In genomic region chr6:39228992-39229767, GRCh38 we compare ENCODE assay signal across 8 cellular contexts. TPM values are rescaled to one million over a fixed set of nuclear protein-coding genes. Genes with fewer than 3 reads are reported as not detected.
DNase-seq lines count a peak whose midpoint lies in the region; ATAC-seq and TF ChIP-seq lines count a peak whose summit lies in the region.

Gene KCNK5 (minus strand): TSS chr6:39229475. CDS start chr6:39229111, 364 bp downstream.

- H3K4me3 Mint-ChIP-seq in progenitor cell of endocrine pancreas (ENCODE audit: low read depth): peak within 1 kb of the TSS; percentile 69

- H3K4me3 ChIP-seq in AG09309 (ENCODE audit: control insufficient read depth, low read depth, low read length) (peak within 1 kb of the TSS; percentile 22), heart left ventricle (peak within 1 kb of the TSS in 11 of 12 donors; percentile 31 to 61 (median 46)), upper lobe of right lung (peak within 1 kb of the TSS; percentile 64)

- H3K27me3 Mint-ChIP-seq in progenitor cell of endocrine pancreas: peaks cover 58% of the 10 kb centered on the region

- DNase-seq in AG09309 (ENCODE audit: low read depth) (no peak), HUDEP-2 (lab: John Stamatoyannopoulos, UW; ENCODE audit: unreplicated experiment in 76 of 76) (peak in 73 of 76 experiments; percentile 51 to 96 (median 89)), RWPE1 (ENCODE audit: low spot score) (peak; percentile 87), heart left ventricle (peak; percentile 29 to 89 (median 69)), progenitor cell of endocrine pancreas (ENCODE audit: low spot score, unreplicated experiment) (peak; percentile 68), upper lobe of right lung (peak; percentile 94)
- DNase-seq in activated naive CD4-positive, alpha-beta T cell treated with Interleukin-2 at 50 U/mL for 16 hours: peak; percentile 84

- H3K27ac ChIP-seq in RWPE1 (peak within 1 kb of the TSS; percentile 18; the same call in 1 of the 2 replicates), heart left ventricle (peak within 1 kb of the TSS in 1 of 12 donors; percentile 24), upper lobe of right lung (peak within 1 kb of the TSS; percentile 58)

- CTCF ChIA-PET in RWPE1 (lab: Yijun Ruan, JAX): interaction anchor here (0.6 to 1.3 kb wide), 4 partner anchors 63 to 92 kb away, joined by 3 to 4 read pairs (median 4); no protein-coding TSS in a partner anchor

- ATAC-seq in heart left ventricle (peak; percentile 42 to 95 (median 89)), upper lobe of right lung (peak; percentile 96)

- H3K4me1 Mint-ChIP-seq in progenitor cell of endocrine pancreas (ENCODE audit: low read depth): peaks cover 14% of the 10 kb centered on the region

- TF ChIP-seq CTCF in AG09309 (IDR thresholded peaks at IDR 0.05; ENCODE audit: control insufficient read depth, insufficient read depth, low read depth, low read length, missing control alignments) (peak; percentile 8), RWPE1 (conservative IDR thresholded peaks at IDR 0.05; ENCODE audit: low read depth) (peak; percentile 79), heart left ventricle (IDR thresholded peaks at IDR 0.05) (peak in 11 of 12 donors; percentile 15 to 55 (median 38)), progenitor cell of endocrine pancreas (IDR thresholded peaks at IDR 0.05; ENCODE audit: unreplicated experiment) (peak; percentile 76), upper lobe of right lung (IDR thresholded peaks at IDR 0.05) (peak; percentile 71)

- TF ChIP-seq POLR2A in GM19193 (IDR thresholded peaks at IDR 0.05; ENCODE audit: extremely low read depth, insufficient read depth, insufficient read length): peak; percentile 73
- TF ChIP-seq POLR2A in heart left ventricle (IDR thresholded peaks at IDR 0.05): no peak

- intact Hi-C loops in heart left ventricle (cut with DNase I) (no loop called here), upper lobe of right lung (cut with DNase I) (no loop called here)

- no peak within 1 kb of the TSS for H3K27ac Mint-ChIP-seq in progenitor cell of endocrine pancreas

- H3K9me3 ChIP-seq in heart left ventricle: no peaks in the 10 kb centered on the region
- no peaks in the 10 kb centered on the region for H3K9me3 ChIP-seq in upper lobe of right lung

- POLR2A ChIA-PET in RWPE1 (lab: Yijun Ruan, JAX; ENCODE audit: low non-redundant PET): interaction anchor here (0.5 to 0.6 kb wide), 2 partner anchors 27 to 51 kb away, joined by 3 to 5 read pairs; no protein-coding TSS in a partner anchor

- H3K36me3 Mint-ChIP-seq in progenitor cell of endocrine pancreas (ENCODE audit: insufficient read depth): no peaks in the 10 kb centered on the region

- H3K4me1 ChIP-seq in heart left ventricle: peaks cover 0 to 30% (median 9%) of the 10 kb centered on the region in 12 donors
- peaks cover 31% of the 10 kb centered on the region for H3K4me1 ChIP-seq in upper lobe of right lung

- no peaks in the 10 kb centered on the region for H3K9me3 Mint-ChIP-seq in progenitor cell of endocrine pancreas (ENCODE audit: low read depth)

- H3K36me3 ChIP-seq in heart left ventricle (no peaks in the 10 kb centered on the region), upper lobe of right lung (no peaks in the 10 kb centered on the region)

- H3K27me3 ChIP-seq in heart left ventricle (peaks cover 16 to 55% (median 28%) of the 10 kb centered on the region in 9 donors), upper lobe of right lung (peaks cover 17% of the 10 kb centered on the region)

- 2 to 3% (median 2%) methylated on average over 45 to 73 of the region's 73 CpGs for WGBS in heart left ventricle, 4 donors

RNA-seq across cellular contexts. Expression of gene KCNK5, which starts in this region (rescaled TPM):
- 1 to 10 TPM in 1 of 9 donors, under 1 TPM in 8; 0.08 to 2.1 (median 0.40) TPM for total RNA-seq in heart left ventricle
- polyA plus RNA-seq in heart left ventricle: under 1 TPM; 0.25 to 0.27 TPM
- 2.0 and 2.3 TPM in 2 replicates for total RNA-seq in progenitor cell of endocrine pancreas
- total RNA-seq in upper lobe of right lung: 10.0 TPM

Comparison
In these comparisons a context has a peak if more than half of its experiments do, and no peak if none do; other contexts are left out.
1. CTCF ChIP-seq: peak in every context shown above with its lines; median percentile 79 in RWPE1; 76 in progenitor cell of endocrine pancreas; 71 in upper lobe of right lung; 38 in heart left ventricle; 8 in AG09309.